ENCODE assay signal across 21 cellular contexts in the genomic region with DNA sequence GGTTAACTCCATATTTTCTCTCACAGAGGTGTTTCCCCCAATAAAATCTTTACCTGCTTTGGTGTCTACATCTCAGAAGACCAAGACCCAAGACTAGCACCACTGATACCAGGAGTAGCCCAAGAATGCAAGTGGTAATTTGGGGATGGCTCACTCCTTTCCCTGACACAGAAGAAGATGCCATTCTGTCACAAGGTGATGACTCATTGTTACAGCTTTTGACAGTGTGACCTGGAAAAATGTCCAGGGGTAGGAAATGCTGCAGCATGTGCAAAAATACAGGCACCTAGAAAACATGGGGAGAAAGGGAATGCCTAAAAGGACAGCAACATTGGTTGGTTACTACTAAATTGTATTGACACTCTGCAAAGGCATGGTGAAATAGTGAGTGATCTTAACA.
"Had no signal": no experiment of that assay in that cellular context is flagged by ENCODE, and none has a peak within 500 bp of the region (broad histone marks: within the 10 kb centered on the region; RNA-seq: fewer than 3 reads in every experiment).

No MANE protein-coding gene starts in this region.

- H3K27ac ChIP-seq: foreskin keratinocyte, left lung, neural progenitor cell, sigmoid colon, transverse colon, vagina had no signal

- H3K4me1 Mint-ChIP-seq: activated naive CD4-positive, alpha-beta T cell treated with anti-CD3 and anti-CD28 coated beads, Interleukin-2, amount 50 U/mL, for 24 hours; brain; mesothelial cell of epicardium; neural progenitor cell; stimulated activated naive B cell treated with anti-CD40 and anti-IgM and Interleukin-4, amounts not matched to agents 10 μg/mL and 1 μg/mL and 100 μg/mL, for 72 hours had no signal

- H3K27me3 Mint-ChIP-seq: brain; stimulated activated naive B cell treated with anti-CD40 and anti-IgM and Interleukin-4, amounts not matched to agents 10 μg/mL and 1 μg/mL and 100 μg/mL, for 72 hours had no signal

- H3K27me3 ChIP-seq: foreskin keratinocyte, left lung, neural progenitor cell, sigmoid colon, transverse colon, vagina had no signal

- H3K9ac ChIP-seq: neural progenitor cell had no signal

- H3K9me3 ChIP-seq: transverse colon, vagina had no signal

- H3K4me3 ChIP-seq: left lung, neural progenitor cell, sigmoid colon, transverse colon, vagina had no signal

- DNase-seq: activated CD4-positive, alpha-beta T cell treated with anti-CD3 and anti-CD28 coated beads for 1 hour; activated CD4-positive, alpha-beta T cell treated with anti-CD3 and anti-CD28 coated beads, Interleukin-2, amount 50 U/mL, for 1 hour; activated CD8-positive, alpha-beta T cell treated with anti-CD3 and anti-CD28 coated beads, Interleukin-2, amount 10 ng/mL, durations not matched to agents 7 days and 5 days; activated gamma-delta T cell treated with Interleukin-2 at 50 U/mL for 16 hours; activated T-cell treated with anti-CD3 and anti-CD28 coated beads, Interleukin-2, amount 50 U/mL, for 1 hour; anterior cingulate cortex; effector CD4-positive, alpha-beta T cell; foreskin keratinocyte; left lung; naive thymus-derived CD8-positive, alpha-beta T cell; posterior cingulate gyrus; sigmoid colon; stimulated activated CD4-positive, alpha-beta T cell treated with anti-CD3 and anti-CD28 coated beads, Interleukin-2, amount 100 ng/mL, for 48 hours; stimulated activated CD8-positive, alpha-beta memory T cell treated with anti-CD3 and anti-CD28 coated beads, Interleukin-4, amount 100 ng/mL, for 48 hours; stimulated activated naive B cell treated with anti-CD40 and anti-IgM and Interleukin-4, amounts not matched to agents 10 μg/mL and 1 μg/mL and 100 μg/mL, for 72 hours; transverse colon had no signal

- H3K27ac Mint-ChIP-seq: activated CD8-positive, alpha-beta T cell treated with anti-CD3 and anti-CD28 coated beads, Interleukin-2, amount 10 ng/mL, durations not matched to agents 7 days and 5 days; activated naive CD4-positive, alpha-beta T cell treated with anti-CD3 and anti-CD28 coated beads, Interleukin-2, amount 50 U/mL, for 24 hours; brain; mesothelial cell of epicardium; neural progenitor cell; stimulated activated naive B cell treated with anti-CD40 and anti-IgM and Interleukin-4, amounts not matched to agents 10 μg/mL and 1 μg/mL and 100 μg/mL, for 72 hours had no signal

- H3K36me3 ChIP-seq: left lung, neural progenitor cell, sigmoid colon, transverse colon, vagina had no signal

- ATAC-seq: activated CD8-positive, alpha-beta T cell treated with anti-CD3 and anti-CD28 coated beads, Interleukin-2, amount 10 ng/mL, durations not matched to agents 7 days and 5 days; foreskin keratinocyte; left lung; naive thymus-derived CD8-positive, alpha-beta T cell; stimulated activated naive B cell treated with anti-CD40 and anti-IgM and Interleukin-4, amounts not matched to agents 10 μg/mL and 1 μg/mL and 100 μg/mL, for 72 hours had no signal

- H2AFZ ChIP-seq: neural progenitor cell had no signal

- H3K36me3 Mint-ChIP-seq: activated naive CD4-positive, alpha-beta T cell treated with anti-CD3 and anti-CD28 coated beads, Interleukin-2, amount 50 U/mL, for 24 hours; brain; mesothelial cell of epicardium; neural progenitor cell; stimulated activated naive B cell treated with anti-CD40 and anti-IgM and Interleukin-4, amounts not matched to agents 10 μg/mL and 1 μg/mL and 100 μg/mL, for 72 hours had no signal

- H3K4me1 ChIP-seq: foreskin keratinocyte, left lung, neural progenitor cell, sigmoid colon, transverse colon, vagina had no signal

- H3K4me2 ChIP-seq: neural progenitor cell had no signal

- H3K4me3 Mint-ChIP-seq: activated CD8-positive, alpha-beta T cell treated with anti-CD3 and anti-CD28 coated beads, Interleukin-2, amount 10 ng/mL, durations not matched to agents 7 days and 5 days; activated naive CD4-positive, alpha-beta T cell treated with anti-CD3 and anti-CD28 coated beads, Interleukin-2, amount 50 U/mL, for 24 hours; brain; mesothelial cell of epicardium; naive thymus-derived CD8-positive, alpha-beta T cell; neural progenitor cell; stimulated activated naive B cell treated with anti-CD40 and anti-IgM and Interleukin-4, amounts not matched to agents 10 μg/mL and 1 μg/mL and 100 μg/mL, for 72 hours had no signal

- H3K9me3 Mint-ChIP-seq: activated naive CD4-positive, alpha-beta T cell treated with anti-CD3 and anti-CD28 coated beads, Interleukin-2, amount 50 U/mL, for 24 hours; neural progenitor cell had no signal
